In the genomic region with DNA sequence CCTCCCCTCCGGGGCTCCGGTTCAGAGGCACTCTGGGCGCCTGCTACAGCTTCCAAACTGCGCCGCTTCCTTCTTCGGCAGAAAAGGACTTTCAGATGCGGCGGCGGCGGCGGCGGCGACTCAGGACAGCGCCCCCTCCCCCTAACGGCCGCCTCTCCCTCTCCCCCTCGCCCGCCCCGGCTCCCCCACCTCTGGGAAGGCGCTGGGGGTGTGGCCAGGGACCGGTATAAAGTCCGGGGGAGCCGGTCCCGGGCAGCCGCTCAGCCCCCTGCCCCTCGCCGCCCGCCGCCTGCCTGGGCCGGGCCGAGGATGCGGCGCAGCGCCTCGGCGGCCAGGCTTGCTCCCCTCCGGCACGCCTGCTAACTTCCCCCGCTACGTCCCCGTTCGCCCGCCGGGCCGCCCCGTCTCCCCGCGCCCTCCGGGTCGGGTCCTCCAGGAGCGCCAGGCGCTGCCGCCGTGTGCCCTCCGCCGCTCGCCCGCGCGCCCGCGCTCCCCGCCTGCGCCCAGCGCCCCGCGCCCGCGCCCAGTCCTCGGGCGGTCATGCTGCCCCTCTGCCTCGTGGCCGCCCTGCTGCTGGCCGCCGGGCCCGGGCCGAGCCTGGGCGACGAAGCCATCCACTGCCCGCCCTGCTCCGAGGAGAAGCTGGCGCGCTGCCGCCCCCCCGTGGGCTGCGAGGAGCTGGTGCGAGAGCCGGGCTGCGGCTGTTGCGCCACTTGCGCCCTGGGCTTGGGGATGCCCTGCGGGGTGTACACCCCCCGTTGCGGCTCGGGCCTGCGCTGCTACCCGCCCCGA, we compare ENCODE assay signal across 8 cellular contexts. TPM values are rescaled to one million over a fixed set of nuclear protein-coding genes. Genes with fewer than 3 reads are reported as not detected.
DNase-seq lines count a peak whose midpoint lies in the region; TF ChIP-seq lines count a peak whose summit lies in the region.

A gene (plus strand): TSS at position 255 of the 792 bp plus-strand sequence. CDS start 286 bp downstream, at position 541.

- CTCF ChIA-PET in AG04450 (lab: Charles Lee): interaction anchor here (0.5 to 6.5 kb wide), 8 partner anchors 25 to 196 kb away, joined by 3 to 50 read pairs (median 4); no protein-coding TSS in a partner anchor

- H3K9me3 ChIP-seq in AG04450 (ENCODE audit: control insufficient read depth, insufficient read depth, low read length): no peaks in the 10 kb centered on the region

- POLR2A ChIA-PET in AG04450 (lab: Yijun Ruan, JAX): interaction anchor here (0.6 to 1.8 kb wide), 23 partner anchors 9 to 128 kb away, joined by 3 to 17 read pairs (median 4); a partner anchor contains a TSS

- no peaks in the 10 kb centered on the region for H3K27me3 ChIP-seq in AG04450 (ENCODE audit: control insufficient read depth, insufficient read depth, low read length)

- TF ChIP-seq CTCF in AG04450 (IDR thresholded peaks at IDR 0.05; ENCODE audit: low read depth, low read length): peak; percentile 48

- H3K4me3 ChIP-seq in AG04450 (ENCODE audit: low read depth, low read length): peak within 1 kb of the TSS; percentile 98

- H3K27ac ChIP-seq in AG04450 (ENCODE audit: low read depth, low read length): peak within 1 kb of the TSS; percentile 80

- DNase-seq in AG04450 (ENCODE audit: low read depth, low spot score): no peak
- peak; percentile 59 for DNase-seq in H4 (ENCODE audit: low spot score)
- peak; percentile 79 for DNase-seq in NCI-H82 (lab: John Stamatoyannopoulos, UW)
- peak; percentile 27 to 40 for DNase-seq in activated CD8-positive, alpha-beta memory T cell treated with anti-CD3 and anti-CD28 coated beads for 4 hours (ENCODE audit: low read depth in 2 of 2)
- DNase-seq in effector CD8-positive, alpha-beta T cell (lab: John Stamatoyannopoulos, UW): peak; percentile 17
- peak; percentile 81 to 86 for DNase-seq in lung microvascular endothelial cell (ENCODE audit: low read depth in 2 of 2)
- DNase-seq in stimulated activated CD8-positive, alpha-beta memory T cell treated with anti-CD3 and anti-CD28 coated beads, Interleukin-12 subunit alpha, Interleukin-12 subunit beta, amount 100 ng/mL, for 1 hour (ENCODE audit: low read depth): peak; percentile 57
- DNase-seq in NCI-H128 (lab: John Stamatoyannopoulos, UW; ENCODE audit: unreplicated experiment): no peak

RNA-seq across cellular contexts. Expression of the gene that starts here (rescaled TPM):
- 1,026 and 1,343 TPM in 2 replicates for polyA plus RNA-seq in AG04450 (2011; rRNA removed)
- 782 and 1,005 TPM in 2 replicates for polyA minus RNA-seq in AG04450 (2011; rRNA and poly(A)+ RNA removed)
- 6.2 and 7.2 TPM in 2 replicates for total RNA-seq in H4 (2014; rRNA removed; shearing (Covaris generic))
- total RNA-seq in lung microvascular endothelial cell: 163 and 193 TPM in 2 replicates

Comparison
In these comparisons a context has a peak if more than half of its experiments do, and no peak if none do; other contexts are left out.
1. RNA of the gene that starts here (total RNA-seq): 163 to 193 TPM in lung microvascular endothelial cell; 6.2 to 7.2 TPM in H4; every median in the first group is over 10 times any median in the second.
2. DNase-seq: peak in H4 (single experiment), NCI-H82 (single experiment), activated CD8-positive, alpha-beta memory T cell treated with anti-CD3 and anti-CD28 coated beads for 4 hours (2 of 2), effector CD8-positive, alpha-beta T cell (single experiment), lung microvascular endothelial cell (2 of 2) and stimulated activated CD8-positive, alpha-beta memory T cell treated with anti-CD3 and anti-CD28 coated beads, Interleukin-12 subunit alpha, Interleukin-12 subunit beta, amount 100 ng/mL, for 1 hour (single experiment); none in AG04450 (single experiment) and NCI-H128 (single experiment).